In the genomic region with DNA sequence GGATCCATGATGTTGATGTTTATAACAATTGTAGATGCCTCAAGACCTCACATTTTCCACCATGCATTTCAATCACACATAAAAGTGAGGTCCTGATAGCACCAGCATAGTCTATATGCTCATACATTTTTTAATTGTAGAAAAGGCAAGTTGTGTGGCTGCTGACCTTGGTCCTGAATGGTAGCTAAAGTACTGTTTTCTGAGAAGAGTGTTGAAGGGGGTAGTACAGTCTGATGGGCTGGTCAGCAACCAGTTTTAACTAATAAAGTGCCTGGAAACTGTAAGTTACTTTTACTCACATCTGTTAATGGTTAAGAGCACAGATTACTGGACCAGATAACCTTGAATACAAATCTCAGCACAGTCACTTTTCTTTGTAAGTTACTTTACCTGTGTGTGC, we compare ENCODE assay signal across 14 cellular contexts. TPM values are rescaled to one million over a fixed set of nuclear protein-coding genes. Genes with fewer than 3 reads are reported as not detected.
DNase-seq lines count a peak whose midpoint lies in the region; ATAC-seq, FAIRE-seq and TF ChIP-seq lines count a peak whose summit lies in the region.
"Had no signal": no experiment of that assay in that cellular context is flagged by ENCODE, and none has a peak within 500 bp of the region (broad histone marks: within the 10 kb centered on the region; RNA-seq: fewer than 3 reads in every experiment).

No MANE protein-coding gene starts in this region.

- TF ChIP-seq RAD21 in K562 (CRISPR knock-in tag; conservative IDR thresholded peaks at IDR 0.05 in 1 of 2, IDR thresholded peaks at IDR 0.05 in 1 of 2) (no peak), liver (IDR thresholded peaks at IDR 0.05) (no peak)

- H2AFZ ChIP-seq in K562 (ENCODE audit: low read depth, low read length) = no peak overlapping the region

- H4K20me1 ChIP-seq in K562 (replicated peaks; ENCODE audit: control insufficient read depth, insufficient read depth, low read length) = peaks cover 16% of the 10 kb centered on the region

- H3K4me1 Mint-ChIP-seq in Calu3 (ENCODE audit: low read depth, unreplicated experiment) = peaks cover 15% of the 10 kb centered on the region

- no peaks in the 10 kb centered on the region for H3K27me3 Mint-ChIP-seq in Calu3 (ENCODE audit: unreplicated experiment)

- in situ Hi-C loops in K562 (cut with MboI) = no loop called here

- no peaks in the 10 kb centered on the region for H3K9me3 Mint-ChIP-seq in Calu3 (ENCODE audit: low read depth, unreplicated experiment)
- H3K9me3 Mint-ChIP-seq: T-helper 1 cell treated with Interleukin-12 subunit alpha and Interleukin-12 subunit beta and Interleukin-4 antibody, amounts not matched to agents 30 μg/mL and 1 μg/mL, for 36 hours had no signal

- H3K9me3 ChIP-seq in K562 (replicated peaks; ENCODE audit: control insufficient read depth, insufficient read depth, low read depth, low read length) (no peaks in the 10 kb centered on the region), liver (ENCODE audit: control insufficient read depth in 4 of 4, low read length in 3 of 4) (no peaks in the 10 kb centered on the region)

- no peak overlapping the region for H3K27ac Mint-ChIP-seq in Calu3 (ENCODE audit: unreplicated experiment)
- H3K27ac Mint-ChIP-seq: T-helper 1 cell treated with Interleukin-12 subunit alpha and Interleukin-12 subunit beta and Interleukin-4 antibody, amounts not matched to agents 30 μg/mL and 1 μg/mL, for 36 hours had no signal

- H3K36me3 Mint-ChIP-seq in Calu3 (ENCODE audit: insufficient read depth, unreplicated experiment) = peaks cover 24% of the 10 kb centered on the region

- no peak for TF ChIP-seq EP300 in K562 (IDR thresholded peaks at IDR 0.05; ENCODE audit: low read length)

- no peak overlapping the region for H3K9ac ChIP-seq in K562 (ENCODE audit: insufficient read depth in 1 of 2, low read depth in 2 of 2, low read length in 2 of 2)
- H3K9ac ChIP-seq in liver (ENCODE audit: low read depth in 1 of 2, low read length in 2 of 2) = no peak overlapping the region
- H3K9ac ChIP-seq: KMS-11 had no signal

- no peak overlapping the region for H3K4me3 Mint-ChIP-seq in Calu3 (ENCODE audit: low read depth, unreplicated experiment)
- H3K4me3 Mint-ChIP-seq: T-helper 1 cell treated with Interleukin-12 subunit alpha and Interleukin-12 subunit beta and Interleukin-4 antibody, amounts not matched to agents 30 μg/mL and 1 μg/mL, for 36 hours had no signal

- H3K4me1 ChIP-seq in K562 (replicated peaks in 1 of 2; ENCODE audit: control insufficient read depth in 2 of 2, insufficient read depth in 2 of 2, low read length in 2 of 2) = no peaks in the 10 kb centered on the region
- peaks cover 0 to 4% (median 2%) of the 10 kb centered on the region in 4 donors for H3K4me1 ChIP-seq in liver (ENCODE audit: control insufficient read depth in 4 of 4, insufficient read depth in 4 of 4, low read length in 3 of 4)

- H3K36me3 ChIP-seq in K562 (ENCODE audit: control insufficient read depth, insufficient read depth, low read length) (peaks cover 53% of the 10 kb centered on the region), liver (ENCODE audit: control insufficient read depth in 4 of 4, insufficient read depth in 3 of 4, low read depth in 1 of 4, low read length in 3 of 4) (peaks cover 3 to 22% (median 20%) of the 10 kb centered on the region in 4 donors)

- CTCF ChIA-PET in K562 (lab: Yijun Ruan, JAX; ENCODE audit: low intra/inter-chr PET ratio) = no interaction called here
- CTCF ChIA-PET in Calu3 (lab: Charles Lee) = no interaction called here

- peaks cover 2% of the 10 kb centered on the region for H3K9me1 ChIP-seq in K562 (ENCODE audit: control insufficient read depth, insufficient read depth, low read length)

- no peak overlapping the region for H3K4me2 ChIP-seq in K562 (ENCODE audit: insufficient read depth, low read length)
- H3K4me2 ChIP-seq: KMS-11 had no signal

- H3K79me2 ChIP-seq in K562 (ENCODE audit: control insufficient read depth, insufficient read depth, low read length) = peaks cover 96% of the 10 kb centered on the region

- intact Hi-C loops in K562 (cut with micrococcal nuclease) = no loop called here
- intact Hi-C loops in Calu3 (cut with micrococcal nuclease; ENCODE audit: unreplicated experiment) = no loop called here

- H3K27ac ChIP-seq in K562 (ENCODE audit: extremely low read depth, low read depth, low read length) (no peak overlapping the region), liver (ENCODE audit: low read depth in 1 of 2, low read length in 2 of 2) (no peak overlapping the region)
- H3K27ac ChIP-seq: KMS-11 had no signal

- FAIRE-seq in GM12891 (lab: Jason Lieb, UNC) = peak; percentile 13
- FAIRE-seq in K562 (lab: Jason Lieb, UNC) = no peak
- FAIRE-seq: islet of Langerhans had no signal

- no TSS peak for BruUV-seq in K562 (replicated peaks; lab: Mats Ljungman, UMichigan)
- BruUV-seq in Calu3 (replicated peaks; lab: Mats Ljungman, UMichigan) = no TSS peak

- TF ChIP-seq POLR2A in GM12891 (IDR thresholded peaks at IDR 0.05; ENCODE audit: low read depth, low read length) = no peak
- TF ChIP-seq POLR2A in K562 (conservative IDR thresholded peaks at IDR 0.05) = no peak

- H3K27me3 ChIP-seq in K562 (ENCODE audit: control insufficient read depth in 2 of 2, insufficient read depth in 2 of 2, low read length in 2 of 2) = no peaks in the 10 kb centered on the region
- H3K27me3 ChIP-seq in liver (ENCODE audit: control insufficient read depth in 4 of 4, insufficient read depth in 4 of 4, low read length in 3 of 4) = no peaks in the 10 kb centered on the region

- ATAC-seq in K562 = peak; percentile 32; the same call in 1 of the 3 replicates
- no peak for ATAC-seq in HG03432 (IDR thresholded peaks at IDR 0.05; ENCODE audit: unreplicated experiment)
- no peak for ATAC-seq in HG02798 (IDR thresholded peaks at IDR 0.05; ENCODE audit: poor library complexity, unreplicated experiment)

- no peak for DNase-seq in GM12891 (ENCODE audit: insufficient read length, low spot score)
- peak; percentile 10 for DNase-seq in MV-4-11 (lab: John Stamatoyannopoulos, UW)
- DNase-seq in K562 (ENCODE audit: extremely low read depth in 1 of 4, low spot score in 3 of 4) = peak in 3 of 4 experiments; percentile 11 to 30 (median 26)
- no peak for DNase-seq in mesenteric fat pad (ENCODE audit: low spot score)
- no peak for DNase-seq in Calu3
- DNase-seq: amygdala, DMS53, NCI-H524 treated with DMSO at 0.1 percent for 48 hours had no signal

- POLR2A ChIA-PET in K562 (lab: Yijun Ruan, JAX) = interaction anchor here (0.8 to 5.0 kb wide), 2 partner anchors 15 to 17 kb away, joined by 3 to 24 read pairs; a partner anchor contains a TSS

- H3K4me3 ChIP-seq in K562 = no peak overlapping the region
- no peak overlapping the region for H3K4me3 ChIP-seq in liver (ENCODE audit: low read depth in 1 of 3, low read length in 3 of 3)

- no peak for TF ChIP-seq CTCF in K562 (IDR thresholded peaks at IDR 0.05 in 2 of 3, conservative IDR thresholded peaks at IDR 0.05 in 1 of 3; ENCODE audit: insufficient read depth in 2 of 3, low read depth in 1 of 3, low read length in 3 of 3)
- TF ChIP-seq CTCF in liver (IDR thresholded peaks at IDR 0.05; ENCODE audit: low read depth, low read length, missing input control) = no peak
- no peak for TF ChIP-seq CTCF in Calu3 (IDR thresholded peaks at IDR 0.05; ENCODE audit: unreplicated experiment)

TF ChIP-seq in GM12891, 5 proteins besides CTCF, POLR2A, EP300 and RAD21:
- TF ChIP-seq PAX5 (IDR thresholded peaks at IDR 0.05; ENCODE audit: insufficient read depth, low read length, severe bottlenecking) (no peak), POLR2AphosphoS5 (IDR thresholded peaks at IDR 0.05; ENCODE audit: low read depth, low read length) (no peak), TAF1 (IDR thresholded peaks at IDR 0.05; ENCODE audit: low read depth, low read length) (no peak), POU2F2 (IDR thresholded peaks at IDR 0.05; ENCODE audit: low read depth, low read length) (no peak), SPI1 (IDR thresholded peaks at IDR 0.05; ENCODE audit: low read depth, low read length) (no peak)

TF ChIP-seq in liver, 16 proteins besides CTCF, POLR2A, EP300 and RAD21 (continues in another document):
- no peak for TF ChIP-seq NR2F2 (IDR thresholded peaks at IDR 0.05)

RNA-seq across cellular contexts. Expression of a gene that starts 15.9 kb away (rescaled TPM):
- polyA plus RNA-seq in GM12891 (2012; ENCODE audit: low read depth, missing spikeins) = 54.8 TPM
- 174 and 623 TPM in 2 replicates for total RNA-seq in K562 (2011; cell fraction: chromatin; rRNA removed; ENCODE audit: low replicate concordance)
- total RNA-seq in K562 (2011; cell fraction: nucleolus; rRNA removed) = 72.9 and 101 TPM in 2 replicates
- total RNA-seq in K562 (2011; cell fraction: nucleoplasm; rRNA removed) = 171 and 220 TPM in 2 replicates
- 87.9 and 98.8 TPM in 2 replicates for total RNA-seq in K562 (2014; rRNA removed)
- total RNA-seq in K562 (2014; rRNA removed; fragmentation: Illumina TruSeq; extraction: Trizol) = 155 and 159 TPM in 2 replicates
- 151 and 165 TPM in 2 replicates for total RNA-seq in K562 (2015; rRNA removed; fragmentation: Illumina TruSeq; extraction: Trizol)
- 73.8 and 79.5 TPM in 2 replicates for total RNA-seq in K562 (2021)
- 67.2 and 110 TPM in 2 replicates for polyA plus RNA-seq in K562 (2011; rRNA removed)
- 23.5 and 29.3 TPM in 2 replicates for polyA plus RNA-seq in K562 (2011; cell fraction: cytosol; rRNA removed)
- 130 and 153 TPM in 2 replicates for polyA plus RNA-seq in K562 (2011; cell fraction: nucleus; rRNA removed)
- polyA plus RNA-seq in K562 (2012) = 78.1 and 79.2 TPM in 2 replicates
- polyA plus RNA-seq in K562 (2014; fragmentation: Illumina TruSeq; extraction: Trizol) = 71.8 and 113 TPM in 2 replicates
- polyA plus RNA-seq in K562 (2014; fragmentation: Nextera tagmentation; extraction: Ambion mirVana) = 10 to 100 TPM; 53.3 to 57.6 TPM
- 79.3 and 82.5 TPM in 2 replicates for polyA plus RNA-seq in K562 (2014; rRNA removed)
- 305 and 364 TPM in 2 replicates for polyA minus RNA-seq in K562 (2011; rRNA and poly(A)+ RNA removed)
- polyA minus RNA-seq in K562 (2011; cell fraction: cytosol; rRNA and poly(A)+ RNA removed) = 49.1 and 83.5 TPM in 2 replicates
- 224 and 279 TPM in 2 replicates for polyA minus RNA-seq in K562 (2011; cell fraction: nucleus; rRNA and poly(A)+ RNA removed)
- total RNA-seq in liver = 100 to 1,000 TPM in 1 of 2 donors, 10 to 100 TPM in 1; 70.3 to 151 TPM
- polyA plus RNA-seq in liver = 10 to 100 TPM; 24.8 to 41.9 TPM
- 93.5 TPM for total RNA-seq in mesenteric fat pad
- total RNA-seq in Calu3 (2022) = 127 and 132 TPM in 2 replicates

Comparison
In these comparisons a context has a peak if more than half of its experiments do, and no peak if none do; other contexts are left out.
1. DNase-seq: peak in MV-4-11 (single experiment) and K562 (3 of 4); none in GM12891 (single experiment), mesenteric fat pad (single experiment) and Calu3 (single experiment).